8 cellular contexts compared by ENCODE assay signal in the genomic region with DNA sequence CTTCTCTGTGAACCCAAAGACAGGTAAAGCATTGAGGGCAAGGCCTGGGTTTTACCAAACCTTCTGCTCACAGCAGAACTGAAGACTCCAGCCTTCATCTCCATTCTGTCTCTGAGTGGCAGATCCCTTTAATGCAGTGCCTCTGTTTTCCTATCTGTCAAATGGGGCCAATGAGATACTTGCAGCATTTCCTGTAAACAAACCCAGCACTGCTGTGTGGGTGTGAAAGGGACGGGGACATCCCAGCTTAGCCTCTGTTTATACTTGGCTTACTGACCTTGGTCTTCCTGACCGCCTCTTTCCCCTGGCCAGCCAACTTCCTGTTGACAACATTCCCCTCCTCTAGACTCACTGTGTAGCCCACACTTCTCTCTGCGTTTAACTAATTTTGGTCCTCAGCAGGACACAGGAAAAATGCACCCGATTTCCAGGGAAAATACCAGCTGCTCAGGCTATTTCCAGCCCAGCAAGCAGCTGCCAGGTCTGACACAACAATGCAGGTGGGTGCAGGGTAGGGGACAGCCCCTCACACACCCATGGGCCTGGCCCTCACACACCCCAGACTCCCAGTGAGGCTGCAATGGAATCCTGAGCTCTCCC.
A peak's percentile ranks its signal among the peaks of the same experiment; 100 is the strongest.
DNase-seq lines count a peak whose midpoint lies in the region; ATAC-seq and TF ChIP-seq lines count a peak whose summit lies in the region.

No MANE protein-coding gene starts in this region.

- H3K27me3 Mint-ChIP-seq in stimulated activated naive CD8-positive, alpha-beta T cell treated with anti-CD3 and anti-CD28 coated beads, Interleukin-15, amount 100 ng/mL, for 72 hours, result no peaks in the 10 kb centered on the region

- peak; percentile 43 for ATAC-seq in stimulated activated naive CD8-positive, alpha-beta T cell treated with anti-CD3 and anti-CD28 coated beads, Interleukin-15, amount 100 ng/mL, for 72 hours
- ATAC-seq in HG03196 (IDR thresholded peaks at IDR 0.05; ENCODE audit: unreplicated experiment), result no peak

- TF ChIP-seq POLR2A in erythroblast (IDR thresholded peaks at IDR 0.05; ENCODE audit: low read length), result no peak

- H3K27ac Mint-ChIP-seq in stimulated activated naive CD8-positive, alpha-beta T cell treated with anti-CD3 and anti-CD28 coated beads, Interleukin-15, amount 100 ng/mL, for 72 hours, result peak overlapping the region in 1 of 2 donors; percentile 92

- no peaks in the 10 kb centered on the region for H3K9me3 Mint-ChIP-seq in stimulated activated naive CD8-positive, alpha-beta T cell treated with anti-CD3 and anti-CD28 coated beads, Interleukin-15, amount 100 ng/mL, for 72 hours

- peaks cover 38% of the 10 kb centered on the region for H3K4me1 Mint-ChIP-seq in stimulated activated naive CD8-positive, alpha-beta T cell treated with anti-CD3 and anti-CD28 coated beads, Interleukin-15, amount 100 ng/mL, for 72 hours

- H3K4me3 Mint-ChIP-seq in stimulated activated naive CD8-positive, alpha-beta T cell treated with anti-CD3 and anti-CD28 coated beads, Interleukin-15, amount 100 ng/mL, for 72 hours, result peak overlapping the region; percentile 4 to 49

- DNase-seq in NCI-H2171 treated with DMSO at 0.1 percent for 48 hours (lab: John Stamatoyannopoulos, UW), result peak; percentile 46
- no peak for DNase-seq in NCI-H2171 (lab: John Stamatoyannopoulos, UW)
- DNase-seq in amniotic epithelial cell (ENCODE audit: low read depth), result peak; percentile 94
- DNase-seq in kidney tubule cell (ENCODE audit: low spot score), result peak; percentile 51
- DNase-seq in stimulated activated naive CD8-positive, alpha-beta T cell treated with anti-CD3 and anti-CD28 coated beads, Interleukin-15, amount 100 ng/mL, for 72 hours, result no peak
- no peak for DNase-seq in glomerular visceral epithelial cell (ENCODE audit: extremely low spot score)
- no peak for DNase-seq in erythroblast (lab: John Stamatoyannopoulos, UW)

Comparison
In these comparisons a context has a peak if more than half of its experiments do, and no peak if none do; other contexts are left out.
1. DNase-seq: peak in NCI-H2171 treated with DMSO at 0.1 percent for 48 hours (single experiment), amniotic epithelial cell (single experiment) and kidney tubule cell (single experiment); none in NCI-H2171 (single experiment), stimulated activated naive CD8-positive, alpha-beta T cell treated with anti-CD3 and anti-CD28 coated beads, Interleukin-15, amount 100 ng/mL, for 72 hours (0 of 2), glomerular visceral epithelial cell (single experiment) and erythroblast (0 of 2).